38 cellular contexts compared by ENCODE assay signal in the genomic region with DNA sequence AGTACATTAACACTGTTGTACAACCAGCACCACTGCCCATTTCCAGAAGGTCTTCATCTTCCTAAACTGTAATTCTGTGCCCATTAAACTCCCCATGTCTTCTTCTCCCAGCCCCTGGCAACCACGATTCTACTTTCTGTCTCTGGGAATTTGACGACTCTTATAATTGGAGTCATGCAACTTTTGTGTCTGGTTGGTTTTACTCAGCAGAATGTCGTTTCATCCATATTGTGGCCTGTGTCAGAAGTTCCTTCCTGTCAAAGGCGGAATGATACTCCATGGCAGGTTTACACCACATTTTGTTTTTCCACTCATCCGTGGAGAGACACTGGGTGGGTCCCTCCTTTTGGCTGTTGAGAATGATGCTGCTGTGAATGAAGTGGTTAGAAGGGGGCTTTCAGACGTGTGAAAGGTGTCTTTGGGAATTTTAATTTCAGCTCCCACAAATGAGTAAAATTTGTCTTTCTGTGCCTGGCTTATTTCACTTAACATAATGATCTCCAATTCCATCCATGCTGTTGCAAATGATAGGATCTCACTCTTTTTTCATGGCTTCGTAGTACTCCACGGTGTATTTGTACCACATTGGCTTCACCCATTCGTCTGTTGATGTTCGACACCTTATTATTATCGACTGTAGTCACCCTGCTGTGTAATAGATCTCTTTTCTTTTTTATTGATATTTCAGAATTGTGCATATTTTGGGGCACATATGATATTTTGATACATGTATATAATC.
"Had no signal": no experiment of that assay in that cellular context is flagged by ENCODE, and none has a peak within 500 bp of the region (broad histone marks: within the 10 kb centered on the region; RNA-seq: fewer than 3 reads in every experiment).

No MANE protein-coding gene starts in this region.

- H3K36me3 ChIP-seq: ascending aorta, cardiac muscle cell, WERI-Rb-1 had no signal

- H3K4me1 ChIP-seq: ascending aorta had no signal

- H3K9me3 ChIP-seq: ascending aorta had no signal

- H3K4me3 ChIP-seq: ascending aorta, cardiac muscle cell had no signal

- H3K27me3 Mint-ChIP-seq: activated CD4-positive, alpha-beta T cell treated with anti-CD3 and anti-CD28 coated beads for 36 hours; activated naive CD4-positive, alpha-beta T cell treated with anti-CD3 and anti-CD28 coated beads, Interleukin-2, amount 50 U/mL, for 24 hours; activated naive CD8-positive, alpha-beta T cell had no signal

- FAIRE-seq: bronchial epithelial cell, TTC549 had no signal

- H3K4me3 Mint-ChIP-seq: activated CD4-positive, alpha-beta memory T cell treated with anti-CD3 and anti-CD28 coated beads, Interleukin-2, amount 10 ng/mL, durations not matched to agents 7 days and 5 days; activated CD4-positive, alpha-beta T cell treated with anti-CD3 and anti-CD28 coated beads for 36 hours; activated CD4-positive, alpha-beta T cell treated with anti-CD3 and anti-CD28 coated beads, Interleukin-2, amount 10 ng/mL, durations not matched to agents 7 days and 5 days; activated CD8-positive, alpha-beta memory T cell treated with anti-CD3 and anti-CD28 coated beads, Interleukin-2, amount 10 ng/mL, durations not matched to agents 7 days and 5 days; activated CD8-positive, alpha-beta T cell treated with anti-CD3 and anti-CD28 coated beads, Interleukin-2, amount 10 ng/mL, durations not matched to agents 7 days and 5 days; activated naive CD4-positive, alpha-beta T cell treated with anti-CD3 and anti-CD28 coated beads, Interleukin-2, amount 10 ng/mL, durations not matched to agents 7 days and 5 days; activated naive CD4-positive, alpha-beta T cell treated with anti-CD3 and anti-CD28 coated beads, Interleukin-2, amount 50 U/mL, for 24 hours; activated naive CD8-positive, alpha-beta T cell; activated naive CD8-positive, alpha-beta T cell treated with anti-CD3 and anti-CD28 coated beads, Interleukin-2, amount 10 ng/mL, durations not matched to agents 7 days and 5 days; activated naive CD8-positive, alpha-beta T cell treated with anti-CD3 and anti-CD28 coated beads, Interleukin-2, amount 50 U/mL, for 24 hours; activated T-cell treated with anti-CD3 and anti-CD28 coated beads, Interleukin-2, amount 50 U/mL, for 4 hours; central memory CD8-positive, alpha-beta T cell; T-helper 1 cell treated with Interleukin-12 subunit alpha and Interleukin-12 subunit beta and Interleukin-4 antibody, amounts not matched to agents 30 μg/mL and 1 μg/mL, for 36 hours; T-helper 2 cell treated with Interferon-gamma antibody and Interleukin-4, amounts not matched to agents 5 μg/mL and 100 μg/mL, for 36 hours; WTC11 had no signal

- H3K27ac Mint-ChIP-seq: activated CD4-positive, alpha-beta memory T cell treated with anti-CD3 and anti-CD28 coated beads, Interleukin-2, amount 10 ng/mL, durations not matched to agents 7 days and 5 days; activated CD4-positive, alpha-beta T cell treated with anti-CD3 and anti-CD28 coated beads for 36 hours; activated CD8-positive, alpha-beta memory T cell treated with anti-CD3 and anti-CD28 coated beads, Interleukin-2, amount 10 ng/mL, durations not matched to agents 7 days and 5 days; activated CD8-positive, alpha-beta T cell treated with anti-CD3 and anti-CD28 coated beads, Interleukin-2, amount 10 ng/mL, durations not matched to agents 7 days and 5 days; activated naive CD4-positive, alpha-beta T cell treated with anti-CD3 and anti-CD28 coated beads, Interleukin-2, amount 10 ng/mL, durations not matched to agents 7 days and 5 days; activated naive CD4-positive, alpha-beta T cell treated with anti-CD3 and anti-CD28 coated beads, Interleukin-2, amount 50 U/mL, for 24 hours; activated naive CD8-positive, alpha-beta T cell; activated naive CD8-positive, alpha-beta T cell treated with anti-CD3 and anti-CD28 coated beads, Interleukin-2, amount 10 ng/mL, durations not matched to agents 7 days and 5 days; activated naive CD8-positive, alpha-beta T cell treated with anti-CD3 and anti-CD28 coated beads, Interleukin-2, amount 50 U/mL, for 24 hours; activated T-helper 2 cell treated with anti-CD3 and anti-CD28 coated beads, Interferon-gamma antibody, Interleukin-2, Interleukin-4, amounts not matched to agents 10 μg/mL and 5 μg/mL and 100 μg/mL, durations not matched to agents 14 hours and 24 hours and 36 hours; T-helper 1 cell treated with Interleukin-12 subunit alpha and Interleukin-12 subunit beta and Interleukin-4 antibody, amounts not matched to agents 30 μg/mL and 1 μg/mL, for 36 hours; T-helper 2 cell treated with Interferon-gamma antibody and Interleukin-4, amounts not matched to agents 5 μg/mL and 100 μg/mL, for 36 hours; WTC11 had no signal

- H3K4me1 Mint-ChIP-seq: activated CD8-positive, alpha-beta memory T cell treated with anti-CD3 and anti-CD28 coated beads, Interleukin-2, amount 10 ng/mL, durations not matched to agents 7 days and 5 days; activated naive CD8-positive, alpha-beta T cell treated with anti-CD3 and anti-CD28 coated beads, Interleukin-2, amount 50 U/mL, for 24 hours had no signal

- H3K9me3 Mint-ChIP-seq: activated CD4-positive, alpha-beta memory T cell treated with anti-CD3 and anti-CD28 coated beads, Interleukin-2, amount 10 ng/mL, durations not matched to agents 7 days and 5 days; activated CD4-positive, alpha-beta T cell treated with anti-CD3 and anti-CD28 coated beads, Interleukin-2, amount 10 ng/mL, durations not matched to agents 7 days and 5 days; activated naive CD4-positive, alpha-beta T cell treated with anti-CD3 and anti-CD28 coated beads, Interleukin-2, amount 10 ng/mL, durations not matched to agents 7 days and 5 days; activated naive CD4-positive, alpha-beta T cell treated with anti-CD3 and anti-CD28 coated beads, Interleukin-2, amount 50 U/mL, for 24 hours; activated naive CD8-positive, alpha-beta T cell treated with anti-CD3 and anti-CD28 coated beads, Interleukin-2, amount 10 ng/mL, durations not matched to agents 7 days and 5 days; activated naive CD8-positive, alpha-beta T cell treated with anti-CD3 and anti-CD28 coated beads, Interleukin-2, amount 50 U/mL, for 24 hours; activated T-cell treated with anti-CD3 and anti-CD28 coated beads, Interleukin-2, amount 50 U/mL, for 4 hours; activated T-helper 2 cell treated with anti-CD3 and anti-CD28 coated beads, Interferon-gamma antibody, Interleukin-2, Interleukin-4, amounts not matched to agents 10 μg/mL and 5 μg/mL and 100 μg/mL, durations not matched to agents 14 hours and 24 hours and 36 hours; central memory CD8-positive, alpha-beta T cell; T-helper 1 cell treated with Interleukin-12 subunit alpha and Interleukin-12 subunit beta and Interleukin-4 antibody, amounts not matched to agents 30 μg/mL and 1 μg/mL, for 36 hours; T-helper 2 cell treated with Interferon-gamma antibody and Interleukin-4, amounts not matched to agents 5 μg/mL and 100 μg/mL, for 36 hours; WTC11 had no signal

- H3K36me3 Mint-ChIP-seq: activated CD8-positive, alpha-beta memory T cell treated with anti-CD3 and anti-CD28 coated beads, Interleukin-2, amount 10 ng/mL, durations not matched to agents 7 days and 5 days; activated naive CD4-positive, alpha-beta T cell treated with anti-CD3 and anti-CD28 coated beads, Interleukin-2, amount 10 ng/mL, durations not matched to agents 7 days and 5 days; activated naive CD4-positive, alpha-beta T cell treated with anti-CD3 and anti-CD28 coated beads, Interleukin-2, amount 50 U/mL, for 24 hours; activated naive CD8-positive, alpha-beta T cell; activated naive CD8-positive, alpha-beta T cell treated with anti-CD3 and anti-CD28 coated beads, Interleukin-2, amount 10 ng/mL, durations not matched to agents 7 days and 5 days; brain; WTC11 had no signal

- H3K27me3 ChIP-seq: ascending aorta, cardiac muscle cell had no signal

- ATAC-seq: activated CD4-positive, alpha-beta T cell treated with anti-CD3 and anti-CD28 coated beads for 36 hours; activated CD4-positive, CD25-positive, alpha-beta regulatory T cell treated with anti-CD3 and anti-CD28 coated beads, Interleukin-2, amount 50 U/mL, for 24 hours; activated CD8-positive, alpha-beta memory T cell treated with anti-CD3 and anti-CD28 coated beads, Interleukin-2, amount 10 ng/mL, durations not matched to agents 7 days and 5 days; activated CD8-positive, alpha-beta T cell treated with anti-CD3 and anti-CD28 coated beads, Interleukin-2, amount 10 ng/mL, durations not matched to agents 7 days and 5 days; activated naive CD8-positive, alpha-beta T cell treated with anti-CD3 and anti-CD28 coated beads, Interleukin-2, amount 50 U/mL, for 24 hours; activated T-cell treated with anti-CD3 and anti-CD28 coated beads, Interleukin-2, amount 50 U/mL, for 4 hours; WTC11 had no signal

- H3K27ac ChIP-seq: ascending aorta, cardiac muscle cell, WERI-Rb-1 had no signal

- DNase-seq: activated CD4-positive, alpha-beta memory T cell treated with anti-CD3 and anti-CD28 coated beads, Interleukin-2, amount 10 ng/mL, durations not matched to agents 7 days and 5 days; activated CD4-positive, alpha-beta T cell treated with anti-CD3 and anti-CD28 coated beads for 1 hour; activated CD4-positive, alpha-beta T cell treated with anti-CD3 and anti-CD28 coated beads for 36 hours; activated CD4-positive, alpha-beta T cell treated with anti-CD3 and anti-CD28 coated beads for 48 hours; activated CD4-positive, alpha-beta T cell treated with anti-CD3 and anti-CD28 coated beads, Interleukin-2, amount 10 ng/mL, durations not matched to agents 7 days and 5 days; activated CD4-positive, alpha-beta T cell treated with anti-CD3 and anti-CD28 coated beads, Interleukin-2, amount 50 U/mL, for 48 hours; activated CD4-positive, CD25-positive, alpha-beta regulatory T cell; activated CD8-positive, alpha-beta memory T cell treated with anti-CD3 and anti-CD28 coated beads for 24 hours; activated CD8-positive, alpha-beta memory T cell treated with anti-CD3 and anti-CD28 coated beads, Interleukin-2, amount 10 ng/mL, durations not matched to agents 7 days and 5 days; activated CD8-positive, alpha-beta T cell treated with anti-CD3 and anti-CD28 coated beads, Interleukin-2, amount 10 ng/mL, durations not matched to agents 7 days and 5 days; activated effector memory CD4-positive, alpha-beta T cell treated with Interleukin-2 at 50 U/mL for 16 hours; activated gamma-delta T cell; activated naive CD4-positive, alpha-beta T cell treated with anti-CD3 and anti-CD28 coated beads, Interleukin-2, amount 10 ng/mL, durations not matched to agents 7 days and 5 days; activated naive CD4-positive, alpha-beta T cell treated with Interleukin-2 at 50 U/mL for 16 hours; activated naive CD8-positive, alpha-beta T cell treated with anti-CD3 and anti-CD28 coated beads, Interleukin-2, amount 50 U/mL, for 24 hours; activated T-cell treated with anti-CD3 and anti-CD28 coated beads, Interleukin-2, amount 50 U/mL, for 4 hours; amygdala; anterior cingulate cortex; caudate nucleus; SW 1271; T-helper 1 cell; T-helper 2 cell; T-helper 9 cell; WERI-Rb-1 had no signal
